18 cellular contexts compared by ENCODE assay signal in the genomic region with DNA sequence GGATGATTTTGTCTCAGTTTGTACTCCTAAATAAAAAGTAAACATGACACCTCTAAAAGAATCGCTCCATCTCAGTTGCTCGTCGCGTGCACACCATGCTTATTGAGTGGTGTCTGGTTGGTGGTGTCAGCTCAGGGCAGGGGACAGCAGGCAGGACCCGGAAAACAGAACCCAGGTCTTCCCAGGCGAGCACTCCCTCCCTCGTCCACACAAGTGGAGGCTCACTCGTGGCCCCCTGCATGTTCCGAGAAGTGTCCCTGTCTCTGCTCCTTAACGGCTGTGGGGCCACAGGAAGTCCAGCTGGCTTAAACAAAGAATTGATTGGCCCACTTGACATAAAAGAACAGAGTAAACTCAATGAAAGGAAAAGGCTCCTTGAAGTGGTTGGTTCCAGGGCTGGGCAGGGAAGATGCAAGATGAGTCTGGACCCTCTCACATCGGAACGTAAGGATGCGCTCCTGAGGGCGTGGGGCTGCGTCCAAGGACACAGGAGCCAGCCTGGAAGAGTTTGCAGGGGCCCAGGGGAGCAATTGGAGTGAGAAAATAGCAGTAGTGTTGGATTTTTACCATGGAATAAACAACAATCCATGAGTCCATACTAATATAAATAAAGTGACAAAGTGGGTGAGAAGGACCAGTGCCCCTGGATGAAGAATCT. TPM values are rescaled to one million over a fixed set of nuclear protein-coding genes. Genes with fewer than 3 reads are reported as not detected.
"Had no signal": no experiment of that assay in that cellular context is flagged by ENCODE, and none has a peak within 500 bp of the region (broad histone marks: within the 10 kb centered on the region; RNA-seq: fewer than 3 reads in every experiment).

No MANE protein-coding gene starts in this region.

- DNase-seq: activated CD4-positive, alpha-beta memory T cell treated with anti-CD3 and anti-CD28 coated beads for 36 hours; activated gamma-delta T cell treated with Interleukin-2 at 50 U/mL for 16 hours; activated T-cell treated with anti-CD3 and anti-CD28 coated beads for 4 hours; anterior cingulate cortex; kidney; left lung; midbrain; occipital lobe; small intestine; stimulated activated CD4-positive, alpha-beta T cell treated with anti-CD3 and anti-CD28 coated beads, Interleukin-4, amount 100 ng/mL, for 1 hour; T-helper 2 cell had no signal

- H3K9me3 ChIP-seq: left lung, prostate gland, right atrium auricular region, thoracic aorta had no signal

- H3K9me3 Mint-ChIP-seq: activated CD4-positive, alpha-beta memory T cell treated with anti-CD3 and anti-CD28 coated beads for 36 hours; activated T-helper 1 cell treated with anti-CD3 and anti-CD28 coated beads, Interleukin-12 subunit alpha, Interleukin-12 subunit beta, Interleukin-2, Interleukin-4 antibody, amounts not matched to agents 30 ng/mL and 10 ng/mL and 1 ng/mL, durations not matched to agents 14 hours and 24 hours and 36 hours had no signal

- H3K27me3 Mint-ChIP-seq: activated CD4-positive, alpha-beta memory T cell treated with anti-CD3 and anti-CD28 coated beads for 36 hours; brain had no signal

- H3K27ac ChIP-seq: coronary artery, left lung, prostate gland, right atrium auricular region, thoracic aorta had no signal

- H3K4me3 Mint-ChIP-seq: activated CD4-positive, alpha-beta memory T cell treated with anti-CD3 and anti-CD28 coated beads for 36 hours; activated T-helper 1 cell treated with anti-CD3 and anti-CD28 coated beads, Interleukin-12 subunit alpha, Interleukin-12 subunit beta, Interleukin-2, Interleukin-4 antibody, amounts not matched to agents 30 ng/mL and 10 ng/mL and 1 ng/mL, durations not matched to agents 14 hours and 24 hours and 36 hours; brain had no signal

- H3K4me3 ChIP-seq: coronary artery, left lung, prostate gland, right atrium auricular region, thoracic aorta had no signal

- H3K27ac Mint-ChIP-seq: activated CD4-positive, alpha-beta memory T cell treated with anti-CD3 and anti-CD28 coated beads for 36 hours; activated T-helper 1 cell treated with anti-CD3 and anti-CD28 coated beads, Interleukin-12 subunit alpha, Interleukin-12 subunit beta, Interleukin-2, Interleukin-4 antibody, amounts not matched to agents 30 ng/mL and 10 ng/mL and 1 ng/mL, durations not matched to agents 14 hours and 24 hours and 36 hours; brain had no signal

- H3K27me3 ChIP-seq: left lung, right atrium auricular region had no signal

- ATAC-seq: left lung had no signal

- H3K4me1 ChIP-seq: prostate gland, right atrium auricular region had no signal

RNA-seq across cellular contexts. Expression of a gene that starts 13.1 kb away (rescaled TPM):
- total RNA-seq: activated CD4-positive, alpha-beta memory T cell treated with anti-CD3 and anti-CD28 coated beads for 36 hours; activated T-helper 1 cell treated with anti-CD3 and anti-CD28 coated beads, Interleukin-12 subunit alpha, Interleukin-12 subunit beta, Interleukin-2, Interleukin-4 antibody, amounts not matched to agents 30 ng/mL and 10 ng/mL and 1 ng/mL, durations not matched to agents 14 hours and 24 hours and 36 hours; left lung; lung microvascular endothelial cell; prostate gland; right atrium auricular region; thoracic aorta had no signal
